ENCODE assay signal across 23 cellular contexts in the genomic region with DNA sequence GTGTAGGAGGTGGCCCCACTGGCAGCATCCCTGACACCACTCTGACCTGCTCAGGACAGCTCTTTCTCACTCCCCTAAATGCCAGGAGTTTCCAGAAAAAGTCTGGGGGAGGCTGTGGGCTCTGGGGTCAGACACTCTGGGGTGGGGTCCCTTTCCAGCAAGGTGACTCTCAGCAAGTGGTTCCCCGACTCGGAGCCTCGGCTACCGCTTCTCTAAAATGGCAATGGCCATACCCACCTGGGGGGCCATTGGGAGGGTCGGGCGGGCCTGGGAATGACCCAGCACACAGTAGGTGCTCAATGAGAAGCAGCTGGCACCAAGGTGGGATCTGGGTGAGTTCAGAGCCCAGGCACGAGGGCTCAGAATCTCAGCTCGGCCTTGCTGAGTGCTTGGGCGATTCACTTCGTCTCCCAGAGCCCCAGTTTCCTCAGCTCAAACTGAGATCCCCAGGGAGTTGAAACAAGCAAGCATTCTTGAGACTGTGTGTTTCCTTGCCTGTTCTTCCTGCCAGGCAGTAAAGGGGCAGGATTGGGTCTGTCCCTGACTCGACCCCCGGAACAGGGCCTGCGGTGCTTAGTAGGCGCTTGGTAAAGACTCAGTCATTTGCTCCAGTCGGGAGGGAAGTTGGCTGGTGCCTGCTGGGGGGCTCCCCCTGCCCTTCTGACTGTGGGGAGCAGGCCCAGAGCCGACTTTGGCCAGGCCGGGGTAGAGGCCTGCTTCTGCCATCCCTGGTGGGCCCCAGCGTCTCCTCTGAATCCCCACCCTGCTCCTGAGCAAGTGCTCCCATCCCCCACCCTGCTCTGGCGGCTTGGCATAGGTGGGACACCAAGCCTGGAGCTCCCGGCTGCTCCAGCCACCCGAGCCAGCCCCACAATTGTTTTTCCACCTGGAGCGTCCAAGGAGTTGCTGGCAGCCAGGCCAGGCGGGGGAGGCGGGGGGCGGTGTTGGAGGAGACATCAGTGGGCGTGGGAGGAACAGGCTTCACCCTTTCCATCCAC. TPM values are rescaled to one million over a fixed set of nuclear protein-coding genes. Genes with fewer than 3 reads are reported as not detected.
DNase-seq lines count a peak whose midpoint lies in the region; ATAC-seq and TF ChIP-seq lines count a peak whose summit lies in the region.
"Had no signal": no experiment of that assay in that cellular context is flagged by ENCODE, and none has a peak within 500 bp of the region (broad histone marks: within the 10 kb centered on the region; RNA-seq: fewer than 3 reads in every experiment).

No MANE protein-coding gene starts in this region.

- peaks cover 0 to 3% (median 0%) of the 10 kb centered on the region in 4 donors for H3K4me1 ChIP-seq in sigmoid colon
- H3K4me1 ChIP-seq: body of pancreas had no signal

- TF ChIP-seq CTCF in choroid plexus epithelial cell (conservative IDR thresholded peaks at IDR 0.05; ENCODE audit: low read depth, low read length) (no peak), sigmoid colon (IDR thresholded peaks at IDR 0.05) (no peak)

- intact Hi-C loops in left ventricle myocardium superior (cut with micrococcal nuclease): no loop called here
- intact Hi-C loops in sigmoid colon (cut with DNase I): no loop called here

- H3K27ac ChIP-seq in sigmoid colon: peak overlapping the region; percentile 4 to 72 (median 26)
- H3K27ac ChIP-seq: body of pancreas, C4-2B had no signal

- no peaks in the 10 kb centered on the region for H3K9me3 ChIP-seq in sigmoid colon
- H3K9me3 ChIP-seq: body of pancreas had no signal

- TF ChIP-seq EP300 in sigmoid colon (IDR thresholded peaks at IDR 0.05): no peak

- no peak for TF ChIP-seq POLR2A in sigmoid colon (IDR thresholded peaks at IDR 0.05)

- ATAC-seq in left ventricle myocardium superior (peak; percentile 36), GM21723 (IDR thresholded peaks at IDR 0.05; ENCODE audit: unreplicated experiment) (no peak), HG03521 (IDR thresholded peaks at IDR 0.05; ENCODE audit: unreplicated experiment) (no peak), GM18873 (IDR thresholded peaks at IDR 0.05; ENCODE audit: low FRiP score, unreplicated experiment) (no peak)
- ATAC-seq: body of pancreas; natural killer cell treated with Interleukin-12 subunit alpha and Interleukin-12 subunit beta and Interleukin-15 and Interleukin-18, amount 100 ng/mL, for 72 hours had no signal

- no peaks in the 10 kb centered on the region for H3K36me3 ChIP-seq in sigmoid colon

- H3K4me3 ChIP-seq in choroid plexus epithelial cell (ENCODE audit: low read depth, low read length) (no peak overlapping the region), sigmoid colon (no peak overlapping the region)
- H3K4me3 ChIP-seq: body of pancreas had no signal

- H3K27me3 ChIP-seq in sigmoid colon: no peaks in the 10 kb centered on the region
- H3K27me3 ChIP-seq: body of pancreas had no signal

- WGBS in sigmoid colon, 2 donors: 86 to 91% methylated on average over 26 of the region's 26 CpGs

- DNase-seq in COLO829 (ENCODE audit: low spot score) (peak; percentile 23), choroid plexus epithelial cell (ENCODE audit: low read depth) (peak; percentile 57), left ventricle myocardium superior (peak; percentile 75), sigmoid colon (no peak), NCI-H345 (lab: John Stamatoyannopoulos, UW) (no peak)
- DNase-seq: ACHN; activated CD4-positive, alpha-beta T cell treated with anti-CD3 and anti-CD28 coated beads, Interleukin-2, amount 10 ng/mL, durations not matched to agents 7 days and 5 days; activated naive CD8-positive, alpha-beta T cell treated with anti-CD3 and anti-CD28 coated beads, Interleukin-2, amount 10 ng/mL, durations not matched to agents 7 days and 5 days; body of pancreas; DMS 273 treated with DMSO at 0.1 percent for 48 hours; foreskin fibroblast; kidney glomerular epithelial cell; midbrain; NCI-H146; NCI-H748 treated with DMSO at 0.1 percent for 48 hours; OCI-M1 had no signal

RNA-seq across cellular contexts. Expression of gene FBLN2, which starts 32.8 kb away (rescaled TPM):
- total RNA-seq in left ventricle myocardium superior (53.8 TPM), sigmoid colon (100 to 1,000 TPM in 1 of 4 donors, 10 to 100 TPM in 3; 18.7 to 134 (median 56.5) TPM)
- polyA plus RNA-seq in sigmoid colon: 10 to 100 TPM in 1 of 3 donors, 1 to 10 TPM in 2; 1.2 to 14.8 (median 4.2) TPM
- total RNA-seq: activated CD4-positive, alpha-beta T cell treated with anti-CD3 and anti-CD28 coated beads, Interleukin-2, amount 10 ng/mL, durations not matched to agents 7 days and 5 days; activated T-helper 2 cell treated with anti-CD3 and anti-CD28 coated beads, Interferon-gamma antibody, Interleukin-2, Interleukin-4, amounts not matched to agents 10 μg/mL and 5 μg/mL and 100 μg/mL, durations not matched to agents 14 hours and 24 hours and 36 hours; MCF 10A; natural killer cell treated with Interleukin-12 subunit alpha and Interleukin-12 subunit beta and Interleukin-15 and Interleukin-18, amount 100 ng/mL, for 72 hours had no signal

RNA-seq across cellular contexts. Expression of gene HDAC11, which starts 36.0 kb away (rescaled TPM):
- total RNA-seq in left ventricle myocardium superior (39.8 TPM), sigmoid colon (10 to 100 TPM; 15.5 to 17.2 (median 16.7) TPM)
- 10 to 100 TPM; 20.6 to 30.3 (median 22.8) TPM for polyA plus RNA-seq in sigmoid colon

Comparison
In these comparisons a context has a peak if more than half of its experiments do, and no peak if none do; other contexts are left out.
1. DNase-seq: peak in COLO829 (single experiment), choroid plexus epithelial cell (single experiment) and left ventricle myocardium superior (single experiment); none in sigmoid colon (single experiment) and NCI-H345 (single experiment).